21 cellular contexts compared by ENCODE assay signal in the genomic region with DNA sequence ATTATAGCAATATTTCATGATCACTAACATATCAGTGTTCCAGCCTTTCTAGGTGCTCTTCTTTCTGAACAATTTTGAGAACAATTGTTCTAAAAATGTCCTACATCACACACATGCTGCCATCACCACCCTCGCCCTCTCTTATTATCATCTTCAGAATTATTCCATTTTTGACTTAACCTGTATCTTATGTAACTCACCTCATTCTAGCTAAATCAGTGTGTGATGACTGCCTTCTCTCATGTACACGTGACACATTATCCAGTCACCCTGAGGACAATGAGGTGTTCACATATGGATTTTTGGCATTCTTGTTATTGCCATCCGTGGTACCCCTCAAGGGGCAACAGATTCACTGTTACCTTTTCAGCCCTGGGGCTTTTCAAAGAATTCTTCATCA.
"Had no signal": no experiment of that assay in that cellular context is flagged by ENCODE, and none has a peak within 500 bp of the region (broad histone marks: within the 10 kb centered on the region; RNA-seq: fewer than 3 reads in every experiment).

No MANE protein-coding gene starts in this region.

- H3K9me3 ChIP-seq: esophagus squamous epithelium, gastrocnemius medialis, left lung, mucosa of descending colon had no signal

- H3K4me3 ChIP-seq: coronary artery, dorsolateral prefrontal cortex, esophagus squamous epithelium, gastrocnemius medialis, heart right ventricle, left lung, lower lobe of right lung, mucosa of descending colon had no signal

- H3K36me3 ChIP-seq: esophagus squamous epithelium, gastrocnemius medialis, heart right ventricle, left lung, lower lobe of right lung had no signal

- H3K27ac ChIP-seq: coronary artery, dorsolateral prefrontal cortex, epithelial cell of prostate, esophagus squamous epithelium, gastrocnemius medialis, heart right ventricle, left lung, lower lobe of right lung had no signal

- ATAC-seq: esophagus mucosa, gastrocnemius medialis, heart right ventricle, left cardiac atrium, left lung, left ventricle myocardium superior, lower lobe of right lung, mucosa of descending colon had no signal

- DNase-seq: dermis blood vessel endothelial cell; dorsolateral prefrontal cortex; effector CD4-positive, alpha-beta T cell; effector memory CD4-positive, alpha-beta T cell; erythroblast; esophagus squamous epithelium; foreskin fibroblast; foreskin melanocyte; gastrocnemius medialis; glutamatergic neuron; heart right ventricle; hippocampal formation; left cardiac atrium; left lung; left ventricle myocardium superior; lower lobe of right lung; mesenchymal stem cell; mucosa of descending colon had no signal

- H3K4me1 ChIP-seq: esophagus squamous epithelium, gastrocnemius medialis, left lung, lower lobe of right lung had no signal
